Comparison of ENCODE assay signal across 19 cellular contexts in the genomic region with DNA sequence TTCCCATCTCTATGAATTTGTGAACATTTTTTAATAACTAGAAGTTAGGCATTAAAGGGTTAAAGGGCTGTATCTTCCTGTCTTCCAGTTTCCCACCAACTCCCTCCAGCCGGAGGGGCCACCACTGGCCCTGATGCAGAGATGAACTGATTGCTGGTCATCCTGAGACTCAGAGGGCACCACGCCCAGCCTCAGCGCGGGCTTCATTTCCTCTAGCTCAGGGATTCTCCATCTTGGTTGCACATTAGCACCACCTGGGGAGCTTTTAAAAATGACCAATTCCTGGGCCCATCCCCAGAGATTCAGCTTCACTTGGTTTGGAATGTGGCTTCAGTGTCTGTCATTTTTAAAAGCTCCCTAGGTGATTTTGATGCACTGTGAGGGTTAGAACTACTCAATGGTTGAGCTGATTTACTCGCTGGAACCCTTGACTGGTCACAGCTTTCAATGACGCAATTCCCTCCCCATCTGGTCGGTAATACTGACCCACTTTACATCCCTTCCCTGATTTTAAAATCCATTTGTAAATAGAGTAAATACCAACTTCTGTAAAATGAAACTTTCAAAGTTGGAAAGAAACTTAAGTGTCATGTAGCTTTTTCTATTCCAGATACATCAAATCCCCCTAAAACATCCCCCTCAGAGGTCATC. TPM values are rescaled to one million over a fixed set of nuclear protein-coding genes. Genes with fewer than 3 reads are reported as not detected.
A peak's percentile ranks its signal among the peaks of the same experiment; 100 is the strongest.
DNase-seq lines count a peak whose midpoint lies in the region; ATAC-seq and TF ChIP-seq lines count a peak whose summit lies in the region.
"Had no signal": no experiment of that assay in that cellular context is flagged by ENCODE, and none has a peak within 500 bp of the region (broad histone marks: within the 10 kb centered on the region; RNA-seq: fewer than 3 reads in every experiment).

No MANE protein-coding gene starts in this region.

- no peaks in the 10 kb centered on the region for H3K9me3 Mint-ChIP-seq in activated T-cell treated with anti-CD3 and anti-CD28 coated beads, Interleukin-2, amount 50 U/mL, for 4 hours
- H3K9me3 Mint-ChIP-seq: activated CD4-positive, alpha-beta T cell treated with anti-CD3 and anti-CD28 coated beads, Interleukin-2, amount 10 ng/mL, durations not matched to agents 24 days and 14 days; effector memory CD8-positive, alpha-beta T cell had no signal

- peaks cover 11% of the 10 kb centered on the region for H3K4me1 Mint-ChIP-seq in activated T-cell treated with anti-CD3 and anti-CD28 coated beads, Interleukin-2, amount 50 U/mL, for 4 hours (ENCODE audit: low read depth)
- H3K4me1 Mint-ChIP-seq: activated CD4-positive, alpha-beta T cell treated with anti-CD3 and anti-CD28 coated beads, Interleukin-2, amount 10 ng/mL, durations not matched to agents 24 days and 14 days had no signal

- peak; percentile 20 for DNase-seq in Karpas-422
- no peak for DNase-seq in esophagus squamous epithelium (lab: John Stamatoyannopoulos, UW)
- peak; percentile 45 for DNase-seq in retina
- DNase-seq in DMS153 (lab: John Stamatoyannopoulos, UW) = no peak
- DNase-seq in H4 (ENCODE audit: low spot score) = no peak
- no peak for DNase-seq in activated T-cell treated with anti-CD3 and anti-CD28 coated beads, Interleukin-2, amount 50 U/mL, for 4 hours
- DNase-seq: activated CD4-positive, alpha-beta T cell treated with anti-CD3 and anti-CD28 coated beads, Interleukin-2, amount 10 ng/mL, durations not matched to agents 24 days and 14 days; activated CD8-positive, alpha-beta memory T cell treated with anti-CD3 and anti-CD28 coated beads, Interleukin-2, amount 50 U/mL, for 48 hours; activated gamma-delta T cell; amygdala; BE2C; effector memory CD8-positive, alpha-beta T cell; GDM1; NCI-H1436; NCI-H2171; NCI-H774; stomach had no signal

- 52 to 73% methylated on average over 5 to 7 of the region's 7 CpGs for WGBS in esophagus squamous epithelium, 2 donors

- peaks cover 0 to 4% (median 0%) of the 10 kb centered on the region in 11 experiments; a peak in 3 of 22 replicates for H3K9me3 ChIP-seq in BLaER1 treated with 17β-estradiol and CSF1 and Interleukin-3, amounts not matched to agents 10 nM and 100 nM (replicated peaks in 1 of 11)
- H3K9me3 ChIP-seq in Karpas-422 (ENCODE audit: low read length) (no peaks in the 10 kb centered on the region), esophagus squamous epithelium (no peaks in the 10 kb centered on the region)
- H3K9me3 ChIP-seq: BE2C, stomach had no signal

- H3K4me3 Mint-ChIP-seq in activated T-cell treated with anti-CD3 and anti-CD28 coated beads, Interleukin-2, amount 50 U/mL, for 4 hours = no peak overlapping the region
- H3K4me3 Mint-ChIP-seq: activated CD4-positive, alpha-beta T cell treated with anti-CD3 and anti-CD28 coated beads, Interleukin-2, amount 10 ng/mL, durations not matched to agents 24 days and 14 days; effector memory CD8-positive, alpha-beta T cell had no signal

- peaks cover 0 to 22% (median 11%) of the 10 kb centered on the region in 11 experiments; a peak in 13 of 22 replicates for H3K27me3 ChIP-seq in BLaER1 treated with 17β-estradiol and CSF1 and Interleukin-3, amounts not matched to agents 10 nM and 100 nM
- H3K27me3 ChIP-seq in Karpas-422 (ENCODE audit: low read length) (no peaks in the 10 kb centered on the region), esophagus squamous epithelium (peaks cover 0 to 29% (median 5%) of the 10 kb centered on the region in 4 donors)
- H3K27me3 ChIP-seq: BE2C had no signal

- no peaks in the 10 kb centered on the region for H3K79me2 ChIP-seq in Karpas-422 (ENCODE audit: low read length)

- H3K9me2 ChIP-seq in Karpas-422 (replicated peaks; ENCODE audit: insufficient read depth, low read length) = no peaks in the 10 kb centered on the region

- H3K9ac ChIP-seq in BLaER1 treated with 17β-estradiol and CSF1 and Interleukin-3, amounts not matched to agents 10 nM and 100 nM = peak overlapping the region in 6 of 11 experiments; percentile 1 to 44 (median 14); a peak in 6 of 22 replicates
- no peak overlapping the region for H3K9ac ChIP-seq in Karpas-422 (ENCODE audit: low read length)

- H2AFZ ChIP-seq in Karpas-422 (ENCODE audit: low read length) = no peak overlapping the region

- peaks cover 0 to 52% (median 4%) of the 10 kb centered on the region in 11 experiments; a peak in 10 of 22 replicates for H4K20me1 ChIP-seq in BLaER1 treated with 17β-estradiol and CSF1 and Interleukin-3, amounts not matched to agents 10 nM and 100 nM
- H4K20me1 ChIP-seq in Karpas-422 (ENCODE audit: insufficient read depth, low read depth, low read length) = no peaks in the 10 kb centered on the region

- H3K4me2 ChIP-seq in BLaER1 treated with 17β-estradiol and CSF1 and Interleukin-3, amounts not matched to agents 10 nM and 100 nM = peak overlapping the region; percentile 39 to 98 (median 94)
- H3K4me2 ChIP-seq in Karpas-422 (ENCODE audit: low read depth, low read length, poor library complexity, severe bottlenecking) = no peak overlapping the region

- H3K27ac ChIP-seq in BLaER1 treated with 17β-estradiol and CSF1 and Interleukin-3, amounts not matched to agents 10 nM and 100 nM = peak overlapping the region in 10 of 11 experiments; percentile 10 to 94 (median 68); a peak in 17 of 22 replicates
- H3K27ac ChIP-seq in Karpas-422 (ENCODE audit: low read length) (no peak overlapping the region), esophagus squamous epithelium (peak overlapping the region in 3 of 4 donors; percentile 19 to 92 (median 78))

- H3K36me3 Mint-ChIP-seq in activated T-cell treated with anti-CD3 and anti-CD28 coated beads, Interleukin-2, amount 50 U/mL, for 4 hours (ENCODE audit: insufficient read depth) = no peaks in the 10 kb centered on the region

- H3K36me3 ChIP-seq in BLaER1 treated with 17β-estradiol and CSF1 and Interleukin-3, amounts not matched to agents 10 nM and 100 nM = peaks cover 0 to 38% (median 0%) of the 10 kb centered on the region in 11 experiments; a peak in 2 of 22 replicates
- H3K36me3 ChIP-seq in Karpas-422 (ENCODE audit: insufficient read depth, low read length) = no peaks in the 10 kb centered on the region
- H3K36me3 ChIP-seq in esophagus squamous epithelium = no peaks in the 10 kb centered on the region
- H3K36me3 ChIP-seq: BE2C, stomach had no signal

- no peak for TF ChIP-seq CTCF in esophagus squamous epithelium (IDR thresholded peaks at IDR 0.05)

- TF ChIP-seq POLR2A in esophagus squamous epithelium (IDR thresholded peaks at IDR 0.05) = no peak

- peaks cover 61 to 88% (median 74%) of the 10 kb centered on the region in 10 experiments for H3K4me1 ChIP-seq in BLaER1 treated with 17β-estradiol and CSF1 and Interleukin-3, amounts not matched to agents 10 nM and 100 nM
- H3K4me1 ChIP-seq in Karpas-422 (ENCODE audit: low read length) = no peaks in the 10 kb centered on the region; the same call in 1 of the 2 replicates
- H3K4me1 ChIP-seq in esophagus squamous epithelium = peaks cover 8 to 65% (median 31%) of the 10 kb centered on the region in 3 donors

- peaks cover 28% of the 10 kb centered on the region for H3K27me3 Mint-ChIP-seq in activated T-cell treated with anti-CD3 and anti-CD28 coated beads, Interleukin-2, amount 50 U/mL, for 4 hours (ENCODE audit: low read depth)

- ATAC-seq in HG02884 (IDR thresholded peaks at IDR 0.05; ENCODE audit: unreplicated experiment) = no peak
- no peak for ATAC-seq in activated T-cell treated with anti-CD3 and anti-CD28 coated beads, Interleukin-2, amount 50 U/mL, for 4 hours
- ATAC-seq: effector memory CD8-positive, alpha-beta T cell had no signal

- intact Hi-C loops in esophagus squamous epithelium (cut with DNase I) = no loop called here

- peak overlapping the region in 6 of 10 experiments; percentile 0 to 59 (median 38); a peak in 9 of 20 replicates for H3K4me3 ChIP-seq in BLaER1 treated with 17β-estradiol and CSF1 and Interleukin-3, amounts not matched to agents 10 nM and 100 nM
- H3K4me3 ChIP-seq in Karpas-422 (ENCODE audit: low read length) (no peak overlapping the region), esophagus squamous epithelium (no peak overlapping the region)
- H3K4me3 ChIP-seq: stomach had no signal

RNA-seq across cellular contexts. Expression of gene NAV1, which starts 5.1 kb away (rescaled TPM):
- total RNA-seq in Karpas-422 (2014; rRNA removed; shearing (Covaris generic); ENCODE audit: low replicate concordance) = 0.83 and 2.9 TPM in 2 replicates
- 10 to 100 TPM; 18.1 to 25.5 (median 21.0) TPM for total RNA-seq in esophagus squamous epithelium
- 13.1 and 16.1 TPM in 2 replicates for total RNA-seq in H4 (2014; rRNA removed; shearing (Covaris generic))
- 1 to 10 TPM in 2 of 3 donors, under 1 TPM in 1; 0.81 to 1.3 (median 1.1) TPM for total RNA-seq in activated T-cell treated with anti-CD3 and anti-CD28 coated beads, Interleukin-2, amount 50 U/mL, for 4 hours

RNA-seq across cellular contexts. Expression of gene CSRP1, which starts 37.1 kb away (rescaled TPM):
- total RNA-seq in Karpas-422 (2014; rRNA removed; shearing (Covaris generic); ENCODE audit: low replicate concordance) = 39.8 and 51.8 TPM in 2 replicates
- total RNA-seq in esophagus squamous epithelium = 1,000 to 10,000 TPM in 1 of 4 donors, 100 to 1,000 TPM in 3; 243 to 1,044 (median 363) TPM
- 402 and 518 TPM in 2 replicates for total RNA-seq in H4 (2014; rRNA removed; shearing (Covaris generic))
- 10 to 100 TPM; 51.5 to 54.3 (median 52.4) TPM for total RNA-seq in activated T-cell treated with anti-CD3 and anti-CD28 coated beads, Interleukin-2, amount 50 U/mL, for 4 hours

Comparison
In these comparisons a context has a peak if more than half of its experiments do, and no peak if none do; other contexts are left out.
1. H3K4me3 ChIP-seq: peak in BLaER1 treated with 17β-estradiol and CSF1 and Interleukin-3, amounts not matched to agents 10 nM and 100 nM (6 of 10); none in Karpas-422 (single experiment) and esophagus squamous epithelium (0 of 4).
2. DNase-seq: peak in Karpas-422 (single experiment) and retina (single experiment); none in esophagus squamous epithelium (single experiment), DMS153 (single experiment), H4 (single experiment) and activated T-cell treated with anti-CD3 and anti-CD28 coated beads, Interleukin-2, amount 50 U/mL, for 4 hours (single experiment).